In genomic region chr18:48540329-48541025, GRCh38 we compare ENCODE assay signal across 1 cellular context.
A peak's percentile ranks its signal among the peaks of the same experiment; 100 is the strongest.
TF ChIP-seq lines count a peak whose summit lies in the region.

No MANE protein-coding gene starts in this region.

TF ChIP-seq in HepG2, 621 proteins besides CTCF, POLR2A, EP300 and RAD21 (continued from another document and continues in another):
- no peak for TF ChIP-seq RERE (CRISPR knock-in tag; IDR thresholded peaks at IDR 0.05; ENCODE audit: low read depth)
- TF ChIP-seq ATM (IDR thresholded peaks at IDR 0.05; ENCODE audit: borderline replicate concordance): no peak
- no peak for TF ChIP-seq CREM (IDR thresholded peaks at IDR 0.05)
- no peak for TF ChIP-seq CREM (CRISPR knock-in tag; IDR thresholded peaks at IDR 0.05)
- peak; percentile 60; the same call in 1 of the 2 replicates for TF ChIP-seq HIVEP1 (CRISPR knock-in tag; IDR thresholded peaks at IDR 0.05)
- no peak for TF ChIP-seq ZBTB37 (CRISPR knock-in tag; IDR thresholded peaks at IDR 0.05)
- TF ChIP-seq HDAC2 (CRISPR knock-in tag; IDR thresholded peaks at IDR 0.05): peak; percentile 58
- no peak for TF ChIP-seq ATF5 (CRISPR knock-in tag; IDR thresholded peaks at IDR 0.05; ENCODE audit: low read depth)
- TF ChIP-seq IRF2 (CRISPR knock-in tag; IDR thresholded peaks at IDR 0.05): no peak
- TF ChIP-seq MAF1 (CRISPR knock-in tag; IDR thresholded peaks at IDR 0.05; ENCODE audit: borderline replicate concordance): 0 out of 2 replicates have a peak, but pooled peaks have one; percentile 6
- 0 out of 2 replicates have a peak, but pooled peaks have one; percentile 79 for TF ChIP-seq ZNF234 (CRISPR knock-in tag; conservative IDR thresholded peaks at IDR 0.05)
- 0 out of 2 replicates have a peak, but pooled peaks have one; percentile 56 for TF ChIP-seq ZNF446 (CRISPR knock-in tag; IDR thresholded peaks at IDR 0.05)
- TF ChIP-seq SAFB2 (CRISPR knock-in tag; IDR thresholded peaks at IDR 0.05; ENCODE audit: borderline replicate concordance, low read depth): 0 out of 2 replicates have a peak, but pooled peaks have one; percentile 51
- TF ChIP-seq ZMYM3 (CRISPR knock-in tag; IDR thresholded peaks at IDR 0.05): peak; percentile 34; the same call in 1 of the 2 replicates
- peak; percentile 66; the same call in 1 of the 2 replicates for TF ChIP-seq ZNF253 (CRISPR knock-in tag; IDR thresholded peaks at IDR 0.05; ENCODE audit: borderline replicate concordance)
- TF ChIP-seq SRSF1 (optimal IDR thresholded peaks at IDR 0.05; ENCODE audit: low read depth, low read length): no peak
- no peak for TF ChIP-seq ZSCAN29 (CRISPR knock-in tag; conservative IDR thresholded peaks at IDR 0.05)
- TF ChIP-seq ZNF737 (CRISPR knock-in tag; IDR thresholded peaks at IDR 0.05; ENCODE audit: borderline replicate concordance): no peak
- no peak for TF ChIP-seq TEAD3 (CRISPR knock-in tag; optimal IDR thresholded peaks at IDR 0.05; ENCODE audit: borderline replicate concordance)
- TF ChIP-seq ZNF335 (CRISPR knock-in tag; IDR thresholded peaks at IDR 0.05): no peak
- TF ChIP-seq ZNF17 (CRISPR knock-in tag; IDR thresholded peaks at IDR 0.05): no peak
- peak; percentile 21; the same call in 1 of the 2 replicates for TF ChIP-seq ZFP37 (CRISPR knock-in tag; IDR thresholded peaks at IDR 0.05; ENCODE audit: borderline replicate concordance)
- TF ChIP-seq ZGPAT (CRISPR knock-in tag; IDR thresholded peaks at IDR 0.05): no peak
- no peak for TF ChIP-seq PHF20 (CRISPR knock-in tag; IDR thresholded peaks at IDR 0.05)
- peak; percentile 82 for TF ChIP-seq FOXP4 (CRISPR knock-in tag; IDR thresholded peaks at IDR 0.05)
- TF ChIP-seq ATF1 (CRISPR knock-in tag; IDR thresholded peaks at IDR 0.05): no peak
- TF ChIP-seq ZNF12 (CRISPR knock-in tag; IDR thresholded peaks at IDR 0.05): 0 out of 2 replicates have a peak, but pooled peaks have one; percentile 52
- TF ChIP-seq TOE1 (CRISPR knock-in tag; IDR thresholded peaks at IDR 0.05): no peak
- peak; percentile 64; the same call in 1 of the 2 replicates for TF ChIP-seq NR0B2 (CRISPR knock-in tag; IDR thresholded peaks at IDR 0.05)
- TF ChIP-seq ZNF749 (CRISPR knock-in tag; IDR thresholded peaks at IDR 0.05; ENCODE audit: borderline replicate concordance): no peak
- TF ChIP-seq CERS6 (CRISPR knock-in tag; IDR thresholded peaks at IDR 0.05): no peak
- no peak for TF ChIP-seq MBD4 (IDR thresholded peaks at IDR 0.05; ENCODE audit: borderline replicate concordance, low read length)
- TF ChIP-seq ZNF761 (CRISPR knock-in tag; conservative IDR thresholded peaks at IDR 0.05): 0 out of 2 replicates have a peak, but pooled peaks have one; percentile 29
- TF ChIP-seq ZFP41 (CRISPR knock-in tag; IDR thresholded peaks at IDR 0.05; ENCODE audit: borderline replicate concordance): no peak
- TF ChIP-seq E2F5 (CRISPR knock-in tag; conservative IDR thresholded peaks at IDR 0.05): no peak
- TF ChIP-seq KAT2B (IDR thresholded peaks at IDR 0.05; ENCODE audit: borderline replicate concordance, low read depth, low read length): no peak
- 0 out of 2 replicates have a peak, but pooled peaks have one; percentile 38 for TF ChIP-seq ZNF296 (CRISPR knock-in tag; conservative IDR thresholded peaks at IDR 0.05)
- no peak for TF ChIP-seq ZNF550 (CRISPR knock-in tag; IDR thresholded peaks at IDR 0.05; ENCODE audit: borderline replicate concordance)
- TF ChIP-seq MBNL3 (CRISPR knock-in tag; conservative IDR thresholded peaks at IDR 0.05): no peak
- TF ChIP-seq BRF2 (CRISPR knock-in tag; IDR thresholded peaks at IDR 0.05): no peak
- TF ChIP-seq ESRRA (CRISPR knock-in tag; IDR thresholded peaks at IDR 0.05; ENCODE audit: low read depth): no peak; the same call in 1 of the 2 replicates
- TF ChIP-seq SALL2 (CRISPR knock-in tag; IDR thresholded peaks at IDR 0.05): no peak
- TF ChIP-seq NONO (IDR thresholded peaks at IDR 0.05): no peak
- TF ChIP-seq NONO (CRISPR knock-in tag; conservative IDR thresholded peaks at IDR 0.05): peak; percentile 79; the same call in 1 of the 2 replicates
- no peak for TF ChIP-seq NFE2 (CRISPR knock-in tag; IDR thresholded peaks at IDR 0.05)
- no peak for TF ChIP-seq ZNF276 (CRISPR knock-in tag; IDR thresholded peaks at IDR 0.05; ENCODE audit: low read depth)
- TF ChIP-seq ETV5 (CRISPR knock-in tag; IDR thresholded peaks at IDR 0.05; ENCODE audit: borderline replicate concordance): no peak
- TF ChIP-seq RFXANK (CRISPR knock-in tag; IDR thresholded peaks at IDR 0.05): no peak
- TF ChIP-seq ETV6 (CRISPR knock-in tag; conservative IDR thresholded peaks at IDR 0.05): no peak
- peak; percentile 68; the same call in 1 of the 2 replicates for TF ChIP-seq MTERF4 (CRISPR knock-in tag; IDR thresholded peaks at IDR 0.05)
- TF ChIP-seq ZNF605 (CRISPR knock-in tag; IDR thresholded peaks at IDR 0.05): no peak
- peak; percentile 46; the same call in 1 of the 2 replicates for TF ChIP-seq ZNF563 (CRISPR knock-in tag; IDR thresholded peaks at IDR 0.05)
